ENCODE assay signal across 24 cellular contexts in genomic region chr9:5265939-5266338, GRCh38. TPM values are rescaled to one million over a fixed set of nuclear protein-coding genes. Genes with fewer than 3 reads are reported as not detected.
DNase-seq lines count a peak whose midpoint lies in the region; FAIRE-seq and TF ChIP-seq lines count a peak whose summit lies in the region.
"Had no signal": no experiment of that assay in that cellular context is flagged by ENCODE, and none has a peak within 500 bp of the region (broad histone marks: within the 10 kb centered on the region; RNA-seq: fewer than 3 reads in every experiment).

No MANE protein-coding gene starts in this region.

- DNase-seq in GM06990 (ENCODE audit: extremely low read depth, insufficient read length), result peak; percentile 3
- DNase-seq in iPS-NIHi11 (ENCODE audit: low spot score), result peak; percentile 35
- no peak for DNase-seq in pons (ENCODE audit: low spot score)
- no peak for DNase-seq in GM12891 (ENCODE audit: insufficient read length, low spot score)
- DNase-seq in OCI-M2 (lab: John Stamatoyannopoulos, UW; ENCODE audit: unreplicated experiment), result no peak
- DNase-seq: activated CD4-positive, alpha-beta T cell treated with anti-CD3 and anti-CD28 coated beads, Interleukin-2, amount 50 U/mL, for 1 hour; activated CD8-positive, alpha-beta memory T cell treated with anti-CD3 and anti-CD28 coated beads, Interleukin-2, amount 50 U/mL, for 48 hours; activated effector memory CD4-positive, alpha-beta T cell treated with Interleukin-2 at 50 U/mL for 16 hours; DND-41; foreskin melanocyte; Kasumi-1; left ventricle myocardium superior; NCI-H1105; NCI-H2029 treated with DMSO at 0.1 percent for 48 hours; RPMI8226; T-helper 2 cell had no signal

- TF ChIP-seq CTCF in GM06990 (IDR thresholded peaks at IDR 0.05; ENCODE audit: insufficient read depth, low read length, poor library complexity, severe bottlenecking), result peak; percentile 37
- peak; percentile 57 for TF ChIP-seq CTCF in GM12875 (IDR thresholded peaks at IDR 0.05; ENCODE audit: borderline replicate concordance, insufficient read depth, low read depth, low read length)
- TF ChIP-seq CTCF in OCI-LY1 (IDR thresholded peaks at IDR 0.05; ENCODE audit: low read length), result peak; percentile 73

- no peaks in the 10 kb centered on the region for H3K79me2 ChIP-seq in OCI-LY1 (ENCODE audit: insufficient read depth, low read length)

- H3K9me2 ChIP-seq in OCI-LY1 (ENCODE audit: low read depth, low read length), result no peaks in the 10 kb centered on the region

- H3K36me3 ChIP-seq in GM06990 (ENCODE audit: control insufficient read depth, insufficient read depth, low read length) (no peaks in the 10 kb centered on the region), OCI-LY1 (ENCODE audit: insufficient read depth, low read length) (no peaks in the 10 kb centered on the region)
- H3K36me3 ChIP-seq: suprapubic skin, vagina had no signal

- no peak overlapping the region for H2AFZ ChIP-seq in OCI-LY1 (ENCODE audit: low read length)

- H3K27me3 ChIP-seq in GM06990 (replicated peaks; ENCODE audit: control insufficient read depth, insufficient read depth, low read length), result no peaks in the 10 kb centered on the region
- H3K27me3 ChIP-seq in OCI-LY1 (ENCODE audit: insufficient read depth, low read length), result no peaks in the 10 kb centered on the region
- H3K27me3 ChIP-seq: suprapubic skin, vagina had no signal

- no peak overlapping the region for H3K9ac ChIP-seq in OCI-LY1 (ENCODE audit: low read length)

- H3K27ac ChIP-seq in OCI-LY1 (ENCODE audit: low read depth, low read length, poor library complexity, severe bottlenecking), result no peak overlapping the region
- H3K27ac ChIP-seq: suprapubic skin, vagina, VCaP had no signal

- peaks cover 4% of the 10 kb centered on the region for H3K4me1 ChIP-seq in OCI-LY1 (ENCODE audit: insufficient read depth, low read length, severe bottlenecking)
- H3K4me1 ChIP-seq: suprapubic skin, vagina had no signal

- no peak overlapping the region for H3K4me3 ChIP-seq in GM06990 (replicated peaks; ENCODE audit: low read depth, low read length)
- H3K4me3 ChIP-seq in GM12875 (ENCODE audit: low read depth, low read length), result no peak overlapping the region
- no peak overlapping the region for H3K4me3 ChIP-seq in OCI-LY1 (ENCODE audit: low read depth, low read length, poor library complexity, severe bottlenecking)
- H3K4me3 ChIP-seq: suprapubic skin, vagina had no signal

- no peaks in the 10 kb centered on the region for H4K20me1 ChIP-seq in OCI-LY1 (ENCODE audit: insufficient read depth, low read length)

- FAIRE-seq in GM12891 (lab: Jason Lieb, UNC), result no peak
- FAIRE-seq: islet of Langerhans had no signal

- no peak for TF ChIP-seq POLR2A in GM12891 (IDR thresholded peaks at IDR 0.05; ENCODE audit: low read depth, low read length)

- H3K9me3 ChIP-seq in OCI-LY1 (ENCODE audit: low read length), result no peaks in the 10 kb centered on the region
- H3K9me3 ChIP-seq: suprapubic skin, vagina had no signal

- H3F3A ChIP-seq in OCI-LY1 (ENCODE audit: insufficient read depth, low read length), result no peaks in the 10 kb centered on the region

- no peak overlapping the region for H3K4me2 ChIP-seq in OCI-LY1 (ENCODE audit: low read length)

TF ChIP-seq in GM12891, 5 proteins besides CTCF, POLR2A, EP300 and RAD21:
- TF ChIP-seq TAF1 (IDR thresholded peaks at IDR 0.05; ENCODE audit: low read depth, low read length) (no peak), POLR2AphosphoS5 (IDR thresholded peaks at IDR 0.05; ENCODE audit: low read depth, low read length) (no peak), POU2F2 (IDR thresholded peaks at IDR 0.05; ENCODE audit: low read depth, low read length) (no peak), PAX5 (IDR thresholded peaks at IDR 0.05; ENCODE audit: insufficient read depth, low read length, severe bottlenecking) (no peak), SPI1 (IDR thresholded peaks at IDR 0.05; ENCODE audit: low read depth, low read length) (no peak)

RNA-seq across cellular contexts. Expression of gene INSL4, which starts 34.7 kb away (rescaled TPM):
- polyA plus RNA-seq in GM12891 (2012; ENCODE audit: low read depth, missing spikeins), result not detected
- polyA plus RNA-seq: esophagus, neural cell had no signal

RNA-seq across cellular contexts. Expression of gene RLN2, which starts 38.6 kb away (rescaled TPM):
- polyA plus RNA-seq in GM12891 (2012; ENCODE audit: low read depth, missing spikeins), result 4.1 TPM
- polyA plus RNA-seq: neural cell had no signal

Comparison
In these comparisons a context has a peak if more than half of its experiments do, and no peak if none do; other contexts are left out.
1. DNase-seq: peak in GM06990 (single experiment) and iPS-NIHi11 (single experiment); none in pons (single experiment), GM12891 (single experiment) and OCI-M2 (single experiment).
2. Peak in every context shown above with its lines, with median percentiles within 50 percentile points of each other: CTCF ChIP-seq.